ENCODE assay signal across 1 cellular context in genomic region chr6:108001696-108002231, GRCh38.
A peak's percentile ranks its signal among the peaks of the same experiment; 100 is the strongest.
TF ChIP-seq lines count a peak whose summit lies in the region.

No MANE protein-coding gene starts in this region.

TF ChIP-seq in HepG2, 621 proteins besides CTCF, POLR2A, EP300 and RAD21 (continued from another document):
- TF ChIP-seq, protein P1, sequence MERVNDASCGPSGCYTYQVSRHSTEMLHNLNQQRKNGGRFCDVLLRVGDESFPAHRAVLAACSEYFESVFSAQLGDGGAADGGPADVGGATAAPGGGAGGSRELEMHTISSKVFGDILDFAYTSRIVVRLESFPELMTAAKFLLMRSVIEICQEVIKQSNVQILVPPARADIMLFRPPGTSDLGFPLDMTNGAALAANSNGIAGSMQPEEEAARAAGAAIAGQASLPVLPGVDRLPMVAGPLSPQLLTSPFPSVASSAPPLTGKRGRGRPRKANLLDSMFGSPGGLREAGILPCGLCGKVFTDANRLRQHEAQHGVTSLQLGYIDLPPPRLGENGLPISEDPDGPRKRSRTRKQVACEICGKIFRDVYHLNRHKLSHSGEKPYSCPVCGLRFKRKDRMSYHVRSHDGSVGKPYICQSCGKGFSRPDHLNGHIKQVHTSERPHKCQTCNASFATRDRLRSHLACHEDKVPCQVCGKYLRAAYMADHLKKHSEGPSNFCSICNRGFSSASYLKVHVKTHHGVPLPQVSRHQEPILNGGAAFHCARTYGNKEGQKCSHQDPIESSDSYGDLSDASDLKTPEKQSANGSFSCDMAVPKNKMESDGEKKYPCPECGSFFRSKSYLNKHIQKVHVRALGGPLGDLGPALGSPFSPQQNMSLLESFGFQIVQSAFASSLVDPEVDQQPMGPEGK (CRISPR knock-in tag; IDR thresholded peaks at IDR 0.05) = peak; percentile 73
- TF ChIP-seq FOSL1 (CRISPR knock-in tag; IDR thresholded peaks at IDR 0.05; ENCODE audit: borderline replicate concordance) (no peak), SOX13 (IDR thresholded peaks at IDR 0.05) (no peak), SOX13 (CRISPR knock-in tag; conservative IDR thresholded peaks at IDR 0.05 in 1 of 2, IDR thresholded peaks at IDR 0.05 in 1 of 2) (peak in 1 of 2 experiments; percentile 84; a peak in 2 of 4 replicates), FOXK2 (IDR thresholded peaks at IDR 0.05) (peak; percentile 18; the same call in 1 of the 2 replicates)
